Comparison of ENCODE assay signal across 14 cellular contexts in the genomic region with DNA sequence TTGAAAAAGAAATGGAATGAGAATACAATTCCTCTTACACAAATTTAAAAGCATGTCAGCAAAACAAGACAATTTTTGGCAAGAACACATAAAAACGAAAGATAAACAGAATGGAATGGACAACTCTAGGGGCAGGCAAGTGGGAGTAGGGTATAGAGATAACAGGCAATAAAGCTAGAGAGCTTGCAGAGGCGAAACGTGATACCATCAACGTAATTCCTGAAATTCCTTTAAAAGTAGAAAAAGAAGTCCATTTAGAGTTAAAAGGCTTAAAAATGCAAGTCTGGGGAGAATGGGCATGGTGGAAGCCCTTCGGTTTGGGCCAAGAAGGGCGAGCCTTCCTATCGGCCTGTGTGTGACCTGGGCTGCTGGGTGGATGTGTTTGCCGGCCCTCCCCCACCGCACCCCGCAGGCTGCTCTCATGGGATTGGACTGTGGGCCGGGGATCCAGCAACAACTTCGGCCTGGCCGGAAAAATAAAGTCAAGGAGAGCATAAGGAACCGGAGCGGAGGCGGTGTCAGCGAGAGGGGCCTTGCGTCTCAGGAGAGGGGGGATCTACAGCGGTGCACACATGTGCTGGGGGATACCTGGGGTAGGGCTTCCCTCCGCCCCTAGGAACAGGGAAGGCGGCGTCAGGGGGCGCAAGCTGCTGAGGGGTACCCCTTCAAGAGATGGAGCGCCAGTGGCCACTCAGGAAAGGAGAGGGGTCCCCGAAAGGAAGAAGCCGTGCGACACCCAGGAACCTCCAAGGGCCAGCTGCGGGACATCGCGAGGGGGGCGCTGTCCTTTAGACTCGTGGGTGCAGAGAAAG. TPM values are rescaled to one million over a fixed set of nuclear protein-coding genes. Genes with fewer than 3 reads are reported as not detected.
DNase-seq lines count a peak whose midpoint lies in the region; ATAC-seq, FAIRE-seq and TF ChIP-seq lines count a peak whose summit lies in the region.
"Had no signal": no experiment of that assay in that cellular context is flagged by ENCODE, and none has a peak within 500 bp of the region (broad histone marks: within the 10 kb centered on the region; RNA-seq: fewer than 3 reads in every experiment).

No MANE protein-coding gene starts in this region.

- no peak overlapping the region for H2BK5ac ChIP-seq in mesenchymal stem cell (ENCODE audit: low read depth, low read length, poor library complexity, severe bottlenecking)

- no peak overlapping the region for H2AK5ac ChIP-seq in mesenchymal stem cell (ENCODE audit: low read length, severe bottlenecking)

- no peaks in the 10 kb centered on the region for H3K9me2 ChIP-seq in GM23248 (ENCODE audit: insufficient read depth)

- no peak for DNase-seq in endothelial cell of umbilical vein (ENCODE audit: low read depth, low spot score)
- no peak for DNase-seq in mesenchymal stem cell
- DNase-seq in activated CD4-positive, alpha-beta T cell treated with anti-CD3 and anti-CD28 coated beads for 36 hours = no peak
- no peak for DNase-seq in GM23248
- DNase-seq: activated CD4-positive, alpha-beta T cell treated with anti-CD3 and anti-CD28 coated beads, Interleukin-2, amount 10 ng/mL, durations not matched to agents 24 days and 14 days; amniotic stem cell; C1 segment of cervical spinal cord; SJCRH30; stimulated activated naive CD4-positive, alpha-beta T cell treated with Interleukin-2 at 50 U/mL for 16 hours had no signal

- H4K8ac ChIP-seq in mesenchymal stem cell (ENCODE audit: low read length) = peak overlapping the region; percentile 57

- no peak for ATAC-seq in activated CD4-positive, alpha-beta T cell treated with anti-CD3 and anti-CD28 coated beads for 36 hours
- ATAC-seq in GM19351 (IDR thresholded peaks at IDR 0.05; ENCODE audit: unreplicated experiment) (no peak), HG03457 (IDR thresholded peaks at IDR 0.05; ENCODE audit: unreplicated experiment) (no peak)

- no peak overlapping the region for H3K4me2 ChIP-seq in endothelial cell of umbilical vein (ENCODE audit: insufficient read depth, low read length)
- peak overlapping the region; percentile 65 for H3K4me2 ChIP-seq in mesenchymal stem cell (ENCODE audit: low read length, poor library complexity, severe bottlenecking)
- H3K4me2 ChIP-seq in GM23248 (ENCODE audit: unreplicated experiment) = no peak overlapping the region

- TF ChIP-seq POLR2A in endothelial cell of umbilical vein (IDR thresholded peaks at IDR 0.05; ENCODE audit: low read depth, low read length) = no peak

- H3K9ac ChIP-seq in HUES64 (ENCODE audit: low read depth, low read length) (no peak overlapping the region), endothelial cell of umbilical vein (replicated peaks; ENCODE audit: extremely low read depth, insufficient read depth, low read length) (no peak overlapping the region), mesenchymal stem cell (ENCODE audit: low read length) (peak overlapping the region; percentile 49), GM23248 (no peak overlapping the region)

- no peak overlapping the region for H3K4me3 Mint-ChIP-seq in activated CD4-positive, alpha-beta T cell treated with anti-CD3 and anti-CD28 coated beads for 36 hours
- H3K4me3 Mint-ChIP-seq: activated CD4-positive, alpha-beta T cell treated with anti-CD3 and anti-CD28 coated beads, Interleukin-2, amount 10 ng/mL, durations not matched to agents 24 days and 14 days had no signal

- POLR2A ChIA-PET in endothelial cell of umbilical vein (lab: Charles Lee) = no interaction called here
- POLR2A ChIA-PET in activated CD4-positive, alpha-beta T cell treated with anti-CD3 and anti-CD28 coated beads for 36 hours (lab: Charles Lee) = no interaction called here

- H3F3A ChIP-seq in GM23248 (ENCODE audit: insufficient read depth) = 0 out of 2 replicates have a peak, but pooled peaks cover 7% of the 10 kb centered on the region

- peak overlapping the region in 1 of 2 experiments; percentile 43 for H3K4ac ChIP-seq in mesenchymal stem cell (ENCODE audit: low read depth in 1 of 2, low read length in 2 of 2)

- no peaks in the 10 kb centered on the region for H3K79me2 ChIP-seq in ACC112 (ENCODE audit: control insufficient read depth, insufficient read depth, low read length, unreplicated experiment)
- H3K79me2 ChIP-seq in endothelial cell of umbilical vein (ENCODE audit: control insufficient read depth, insufficient read depth, low read length) = no peaks in the 10 kb centered on the region
- no peaks in the 10 kb centered on the region for H3K79me2 ChIP-seq in GM23248 (ENCODE audit: insufficient read depth)

- CTCF ChIA-PET in endothelial cell of umbilical vein (lab: Charles Lee) = interaction anchor here (0.7 kb wide), 2 partner anchors 67 to 211 kb away, joined by 3 read pairs; no protein-coding TSS in a partner anchor
- CTCF ChIA-PET in activated CD4-positive, alpha-beta T cell treated with anti-CD3 and anti-CD28 coated beads for 36 hours (lab: Charles Lee) = interaction anchor here (1.5 kb wide), 1 partner anchor 180 kb away, joined by 3 read pairs; no protein-coding TSS in a partner anchor

- peak overlapping the region; percentile 60 for H2BK15ac ChIP-seq in mesenchymal stem cell (ENCODE audit: low read depth, poor library complexity, severe bottlenecking)

- H3K36me3 Mint-ChIP-seq in activated CD4-positive, alpha-beta T cell treated with anti-CD3 and anti-CD28 coated beads for 36 hours (ENCODE audit: low read depth) = no peaks in the 10 kb centered on the region

- H4K20me1 ChIP-seq in endothelial cell of umbilical vein (replicated peaks; ENCODE audit: control insufficient read depth, extremely low read depth, insufficient read depth, low read length) (no peaks in the 10 kb centered on the region), GM23248 (ENCODE audit: insufficient read depth) (no peaks in the 10 kb centered on the region)

- H3K18ac ChIP-seq in mesenchymal stem cell (ENCODE audit: low read depth in 1 of 2, low read length in 2 of 2) = peak overlapping the region; percentile 33 to 60

- no peaks in the 10 kb centered on the region for H3K9me3 Mint-ChIP-seq in activated CD4-positive, alpha-beta T cell treated with anti-CD3 and anti-CD28 coated beads for 36 hours (ENCODE audit: low read depth)
- H3K9me3 Mint-ChIP-seq: activated CD4-positive, alpha-beta T cell treated with anti-CD3 and anti-CD28 coated beads, Interleukin-2, amount 10 ng/mL, durations not matched to agents 24 days and 14 days had no signal

- H3K4me1 ChIP-seq in ACC112 (ENCODE audit: control insufficient read depth, insufficient read depth, low read length, unreplicated experiment) (peaks cover 26% of the 10 kb centered on the region), HUES64 (ENCODE audit: insufficient read depth, low read length) (peaks cover 9% of the 10 kb centered on the region), endothelial cell of umbilical vein (ENCODE audit: control insufficient read depth, extremely low read depth, insufficient read depth, low read length) (no peaks in the 10 kb centered on the region), mesenchymal stem cell (ENCODE audit: control insufficient read depth, insufficient read depth, low read depth, low read length) (peaks cover 28% of the 10 kb centered on the region), GM23248 (ENCODE audit: insufficient read depth) (peaks cover 1% of the 10 kb centered on the region)

- H4K91ac ChIP-seq in mesenchymal stem cell (ENCODE audit: low read length) = no peak overlapping the region

- H3K4me3 ChIP-seq in ACC112 (ENCODE audit: low read depth, low read length) (peak overlapping the region; percentile 2), HUES64 (ENCODE audit: low read length) (peak overlapping the region; percentile 37), endothelial cell of umbilical vein (replicated peaks in 1 of 3; ENCODE audit: insufficient read depth in 1 of 3, low read depth in 1 of 3, low read length in 3 of 3) (no peak overlapping the region), mesenchymal stem cell (ENCODE audit: insufficient read depth in 1 of 2, low read depth in 1 of 2, low read length in 2 of 2) (peak overlapping the region in 1 of 2 experiments; percentile 5), GM23248 (no peak overlapping the region)
- H3K4me3 ChIP-seq: SJCRH30 had no signal

- no peak overlapping the region for H3K23ac ChIP-seq in mesenchymal stem cell (ENCODE audit: low read length in 2 of 2)

- peaks cover 23% of the 10 kb centered on the region for H3K27me3 Mint-ChIP-seq in activated CD4-positive, alpha-beta T cell treated with anti-CD3 and anti-CD28 coated beads for 36 hours

- H3K9me3 ChIP-seq in HUES64 (ENCODE audit: insufficient read depth, low read depth, low read length) = no peaks in the 10 kb centered on the region
- no peaks in the 10 kb centered on the region for H3K9me3 ChIP-seq in endothelial cell of umbilical vein (replicated peaks; ENCODE audit: control insufficient read depth, insufficient read depth, low read length)
- no peaks in the 10 kb centered on the region for H3K9me3 ChIP-seq in mesenchymal stem cell (ENCODE audit: control insufficient read depth, low read length)
- no peaks in the 10 kb centered on the region for H3K9me3 ChIP-seq in GM23248 (ENCODE audit: low read depth)
- H3K9me3 ChIP-seq: SJCRH30 had no signal

- BruUV-seq in endothelial cell of umbilical vein (replicated peaks; lab: Mats Ljungman, UMichigan) = no TSS peak

- 0 out of 2 replicates have a peak overlapping the region, but pooled peaks have one; percentile 0 for H3K27ac ChIP-seq in ACC112 (ENCODE audit: low read depth, low read length)
- no peak overlapping the region for H3K27ac ChIP-seq in HUES64 (ENCODE audit: low read depth, low read length)
- no peak overlapping the region for H3K27ac ChIP-seq in endothelial cell of umbilical vein (ENCODE audit: insufficient read depth, low read depth, low read length)
- no peak overlapping the region for H3K27ac ChIP-seq in mesenchymal stem cell (ENCODE audit: low read length, poor library complexity, severe bottlenecking)
- H3K27ac ChIP-seq in GM23248 = no peak overlapping the region
- H3K27ac ChIP-seq: SJCRH30 had no signal

- H3K9me1 ChIP-seq in endothelial cell of umbilical vein (replicated peaks; ENCODE audit: control insufficient read depth, extremely low read depth, insufficient read depth, low read length) = no peaks in the 10 kb centered on the region

- WGBS in HUES64 = 19% methylated on average over 32 of the region's 32 CpGs
- 39% methylated on average over 31 of the region's 32 CpGs for WGBS in mesenchymal stem cell
- WGBS in GM23248 (ENCODE audit: low coverage in 1 of 2, low lambda C conversion rate in 2 of 2, missing lambda C conversion rate in 2 of 2), 2 experiments = 39 to 53% methylated on average over 25 to 32 of the region's 32 CpGs

- TF ChIP-seq CTCF in endothelial cell of umbilical vein (IDR thresholded peaks at IDR 0.05; ENCODE audit: extremely low read depth in 1 of 2, insufficient read depth in 1 of 2, low read depth in 1 of 2, low read length in 2 of 2) = no peak

- no peaks in the 10 kb centered on the region for H3K27me3 ChIP-seq in ACC112 (ENCODE audit: insufficient read depth, low read length)
- H3K27me3 ChIP-seq in HUES64 (ENCODE audit: insufficient read depth, low read length) = peaks cover 40% of the 10 kb centered on the region
- peaks cover 25 to 29% of the 10 kb centered on the region in 2 experiments for H3K27me3 ChIP-seq in endothelial cell of umbilical vein (ENCODE audit: control insufficient read depth in 2 of 2, insufficient read depth in 2 of 2, low read length in 2 of 2)
- peaks cover 0 to 15% of the 10 kb centered on the region in 2 experiments for H3K27me3 ChIP-seq in mesenchymal stem cell (ENCODE audit: control insufficient read depth in 1 of 2, insufficient read depth in 1 of 2, low read length in 2 of 2)
- peaks cover 18% of the 10 kb centered on the region for H3K27me3 ChIP-seq in GM23248 (replicated peaks; ENCODE audit: insufficient read depth)
- H3K27me3 ChIP-seq: SJCRH30 had no signal

- dilution Hi-C loops in endothelial cell of umbilical vein (cut with MboI; ENCODE audit: extremely low pct_ligation_motif_present, low sequenced_read_pairs) = no loop called here

- intact Hi-C loops in endothelial cell of umbilical vein (cut with micrococcal nuclease) = no loop called here
- intact Hi-C loops in activated CD4-positive, alpha-beta T cell treated with anti-CD3 and anti-CD28 coated beads for 36 hours (cut with DNase I, micrococcal nuclease) = no loop called here

- H2AFZ ChIP-seq in ACC112 (ENCODE audit: low read length, unreplicated experiment) (peak overlapping the region; percentile 61), endothelial cell of umbilical vein (ENCODE audit: low read depth, low read length) (no peak overlapping the region), mesenchymal stem cell (ENCODE audit: low read depth, low read length) (peak overlapping the region; percentile 18), GM23248 (no peak overlapping the region)

- H2BK12ac ChIP-seq in mesenchymal stem cell (ENCODE audit: low read length in 2 of 2) = peak overlapping the region in 1 of 2 experiments; percentile 88

- no peaks in the 10 kb centered on the region for H3K36me3 ChIP-seq in ACC112 (ENCODE audit: insufficient read depth, low read length)
- no peaks in the 10 kb centered on the region for H3K36me3 ChIP-seq in HUES64 (ENCODE audit: insufficient read depth, low read length)
- no peaks in the 10 kb centered on the region for H3K36me3 ChIP-seq in endothelial cell of umbilical vein (ENCODE audit: control insufficient read depth in 2 of 2, extremely low read depth in 1 of 2, insufficient read depth in 2 of 2, low read length in 2 of 2)
- H3K36me3 ChIP-seq in mesenchymal stem cell (ENCODE audit: control insufficient read depth in 1 of 2, insufficient read depth in 2 of 2, low read depth in 1 of 2, low read length in 2 of 2) = no peaks in the 10 kb centered on the region
- no peaks in the 10 kb centered on the region for H3K36me3 ChIP-seq in GM23248 (ENCODE audit: low read depth)
- H3K36me3 ChIP-seq: SJCRH30 had no signal

- no peak overlapping the region for H2BK120ac ChIP-seq in mesenchymal stem cell (ENCODE audit: low read depth, low read length)

- H3K4me1 Mint-ChIP-seq in activated CD4-positive, alpha-beta T cell treated with anti-CD3 and anti-CD28 coated beads for 36 hours = peaks cover 15% of the 10 kb centered on the region

- in situ Hi-C loops in GM23248 (cut with MboI) = no loop called here

- peak overlapping the region in 1 of 2 experiments; percentile 77 for H3K14ac ChIP-seq in mesenchymal stem cell (ENCODE audit: low read length in 2 of 2)

- H3K27ac Mint-ChIP-seq in activated CD4-positive, alpha-beta T cell treated with anti-CD3 and anti-CD28 coated beads for 36 hours = no peak overlapping the region
- H3K27ac Mint-ChIP-seq: activated CD4-positive, alpha-beta T cell treated with anti-CD3 and anti-CD28 coated beads, Interleukin-2, amount 10 ng/mL, durations not matched to agents 24 days and 14 days had no signal

- no peaks in the 10 kb centered on the region for H3K79me1 ChIP-seq in mesenchymal stem cell (replicated peaks; ENCODE audit: low read length, poor library complexity, severe bottlenecking)

- FAIRE-seq in endothelial cell of umbilical vein (lab: Jason Lieb, UNC) = no peak
- FAIRE-seq: frontal cortex had no signal

RNA-seq across cellular contexts. Expression of gene TMEM239, which starts 4.1 kb away (rescaled TPM):
- not detected for polyA plus RNA-seq in HUES64 (2013, experiment 1 of 2)
- not detected for polyA plus RNA-seq in HUES64 (2013, experiment 2 of 2)
- not detected in 2 replicates for total RNA-seq in endothelial cell of umbilical vein
- polyA plus RNA-seq in endothelial cell of umbilical vein = not detected in 2 replicates
- polyA plus RNA-seq in endothelial cell of umbilical vein (2011; cell fraction: cytosol; rRNA removed) = not detected in 2 replicates
- not detected in 2 replicates for polyA plus RNA-seq in endothelial cell of umbilical vein (2011; cell fraction: nucleus; rRNA removed)
- not detected in 2 replicates for polyA plus RNA-seq in endothelial cell of umbilical vein (2012)
- polyA minus RNA-seq in endothelial cell of umbilical vein = not detected in 2 replicates
- polyA minus RNA-seq in endothelial cell of umbilical vein (2011; cell fraction: cytosol; rRNA and poly(A)+ RNA removed) = not detected
- polyA minus RNA-seq in endothelial cell of umbilical vein (2011; cell fraction: nucleus; rRNA and poly(A)+ RNA removed) = not detected in 2 replicates
- polyA plus RNA-seq in mesenchymal stem cell (2013, experiment 1 of 2) = not detected
- not detected for polyA plus RNA-seq in mesenchymal stem cell (2013, experiment 2 of 2)
- not detected for total RNA-seq in activated CD4-positive, alpha-beta T cell treated with anti-CD3 and anti-CD28 coated beads for 36 hours
- total RNA-seq in GM23248 (2014; rRNA removed; shearing (Covaris generic)) = not detected in 2 replicates
- not detected in 2 replicates for polyA plus RNA-seq in GM23248 (2016; fragmentation: Nextera tagmentation; extraction: Ambion mirVana)
- total RNA-seq: activated CD4-positive, alpha-beta T cell treated with anti-CD3 and anti-CD28 coated beads, Interleukin-2, amount 10 ng/mL, durations not matched to agents 24 days and 14 days; frontal cortex; SJCRH30 had no signal

RNA-seq across cellular contexts. Expression of gene C20orf141, which starts 5.5 kb away (rescaled TPM):
- polyA plus RNA-seq in HUES64 (2013, experiment 1 of 2) = not detected
- not detected for polyA plus RNA-seq in HUES64 (2013, experiment 2 of 2)
- not detected in 2 replicates for total RNA-seq in endothelial cell of umbilical vein
- not detected in 2 replicates for polyA plus RNA-seq in endothelial cell of umbilical vein
- not detected in 2 replicates for polyA plus RNA-seq in endothelial cell of umbilical vein (2011; cell fraction: cytosol; rRNA removed)
- polyA plus RNA-seq in endothelial cell of umbilical vein (2011; cell fraction: nucleus; rRNA removed) = not detected in 2 replicates
- polyA plus RNA-seq in endothelial cell of umbilical vein (2012) = not detected in 2 replicates
- polyA minus RNA-seq in endothelial cell of umbilical vein = not detected in 2 replicates
- polyA minus RNA-seq in endothelial cell of umbilical vein (2011; cell fraction: cytosol; rRNA and poly(A)+ RNA removed) = not detected
- not detected in 2 replicates for polyA minus RNA-seq in endothelial cell of umbilical vein (2011; cell fraction: nucleus; rRNA and poly(A)+ RNA removed)
- 0.18 TPM for polyA plus RNA-seq in mesenchymal stem cell (2013, experiment 1 of 2)
- 0.11 TPM for polyA plus RNA-seq in mesenchymal stem cell (2013, experiment 2 of 2)
- total RNA-seq in activated CD4-positive, alpha-beta T cell treated with anti-CD3 and anti-CD28 coated beads for 36 hours = not detected
- not detected in 2 replicates for total RNA-seq in GM23248 (2014; rRNA removed; shearing (Covaris generic))
- polyA plus RNA-seq in GM23248 (2016; fragmentation: Nextera tagmentation; extraction: Ambion mirVana) = not detected in 2 replicates
- total RNA-seq: activated CD4-positive, alpha-beta T cell treated with anti-CD3 and anti-CD28 coated beads, Interleukin-2, amount 10 ng/mL, durations not matched to agents 24 days and 14 days; frontal cortex; SJCRH30 had no signal

RNA-seq across cellular contexts. Expression of gene CPXM1, which starts 19.9 kb away (rescaled TPM):
- polyA plus RNA-seq in HUES64 (2013, experiment 1 of 2) = 72.5 TPM
- 92.0 TPM for polyA plus RNA-seq in HUES64 (2013, experiment 2 of 2)
- 9.3 and 20.3 TPM in 2 replicates for total RNA-seq in endothelial cell of umbilical vein
- polyA plus RNA-seq in endothelial cell of umbilical vein (18.9 and 21.3 TPM in 2 replicates), GM23248 (2016; fragmentation: Nextera tagmentation; extraction: Ambion mirVana) (0.08 TPM in 1 of 2 replicates, not detected in the other)
- 9.4 and 13.5 TPM in 2 replicates for polyA plus RNA-seq in endothelial cell of umbilical vein (2011; cell fraction: cytosol; rRNA removed)
- polyA plus RNA-seq in endothelial cell of umbilical vein (2011; cell fraction: nucleus; rRNA removed) = 28.8 and 35.4 TPM in 2 replicates
- polyA plus RNA-seq in endothelial cell of umbilical vein (2012) = 9.6 and 26.4 TPM in 2 replicates
- polyA minus RNA-seq in endothelial cell of umbilical vein = 7.7 and 9.8 TPM in 2 replicates
- polyA minus RNA-seq in endothelial cell of umbilical vein (2011; cell fraction: cytosol; rRNA and poly(A)+ RNA removed) = not detected
- polyA minus RNA-seq in endothelial cell of umbilical vein (2011; cell fraction: nucleus; rRNA and poly(A)+ RNA removed) = 3.2 and 5.4 TPM in 2 replicates
- 7.2 TPM for polyA plus RNA-seq in mesenchymal stem cell (2013, experiment 1 of 2)
- 7.2 TPM for polyA plus RNA-seq in mesenchymal stem cell (2013, experiment 2 of 2)
- total RNA-seq in activated CD4-positive, alpha-beta T cell treated with anti-CD3 and anti-CD28 coated beads for 36 hours = 1 to 10 TPM; 2.7 to 2.9 TPM
- total RNA-seq in GM23248 (2014; rRNA removed; shearing (Covaris generic)) = not detected in 2 replicates

RNA-seq across cellular contexts. Expression of gene PCED1A, which starts 20.2 kb away (rescaled TPM):
- 20.7 TPM for polyA plus RNA-seq in HUES64 (2013, experiment 1 of 2)
- polyA plus RNA-seq in HUES64 (2013, experiment 2 of 2) = 26.3 TPM
- 18.7 and 20.1 TPM in 2 replicates for total RNA-seq in endothelial cell of umbilical vein
- polyA plus RNA-seq in endothelial cell of umbilical vein = 32.0 and 37.6 TPM in 2 replicates
- 8.2 and 14.7 TPM in 2 replicates for polyA plus RNA-seq in endothelial cell of umbilical vein (2011; cell fraction: cytosol; rRNA removed)
- polyA plus RNA-seq in endothelial cell of umbilical vein (2011; cell fraction: nucleus; rRNA removed) = 118 and 123 TPM in 2 replicates
- 15.9 and 25.5 TPM in 2 replicates for polyA plus RNA-seq in endothelial cell of umbilical vein (2012)
- 5.6 and 10.1 TPM in 2 replicates for polyA minus RNA-seq in endothelial cell of umbilical vein
- 7.9 TPM for polyA minus RNA-seq in endothelial cell of umbilical vein (2011; cell fraction: cytosol; rRNA and poly(A)+ RNA removed)
- polyA minus RNA-seq in endothelial cell of umbilical vein (2011; cell fraction: nucleus; rRNA and poly(A)+ RNA removed) = 12.5 and 14.5 TPM in 2 replicates
- polyA plus RNA-seq in mesenchymal stem cell (2013, experiment 1 of 2) = 44.6 TPM
- polyA plus RNA-seq in mesenchymal stem cell (2013, experiment 2 of 2) = 43.2 TPM
- total RNA-seq in activated CD4-positive, alpha-beta T cell treated with anti-CD3 and anti-CD28 coated beads for 36 hours = 10 to 100 TPM; 29.4 to 35.3 TPM
- 36.8 and 39.2 TPM in 2 replicates for total RNA-seq in GM23248 (2014; rRNA removed; shearing (Covaris generic))
- 17.3 and 20.7 TPM in 2 replicates for polyA plus RNA-seq in GM23248 (2016; fragmentation: Nextera tagmentation; extraction: Ambion mirVana)

RNA-seq across cellular contexts. Expression of gene VPS16, which starts 20.3 kb away (rescaled TPM):
- 19.5 TPM for polyA plus RNA-seq in HUES64 (2013, experiment 1 of 2)
- polyA plus RNA-seq in HUES64 (2013, experiment 2 of 2) = 20.0 TPM
- total RNA-seq in endothelial cell of umbilical vein = 35.8 and 42.3 TPM in 2 replicates
- polyA plus RNA-seq in endothelial cell of umbilical vein = 37.6 and 37.8 TPM in 2 replicates
- polyA plus RNA-seq in endothelial cell of umbilical vein (2011; cell fraction: cytosol; rRNA removed) = 28.7 and 30.0 TPM in 2 replicates
- polyA plus RNA-seq in endothelial cell of umbilical vein (2011; cell fraction: nucleus; rRNA removed) = 188 and 207 TPM in 2 replicates
- polyA plus RNA-seq in endothelial cell of umbilical vein (2012) = 32.0 and 42.4 TPM in 2 replicates
- polyA minus RNA-seq in endothelial cell of umbilical vein = 37.3 and 42.6 TPM in 2 replicates
- polyA minus RNA-seq in endothelial cell of umbilical vein (2011; cell fraction: cytosol; rRNA and poly(A)+ RNA removed) = 12.2 TPM
- 27.5 and 28.1 TPM in 2 replicates for polyA minus RNA-seq in endothelial cell of umbilical vein (2011; cell fraction: nucleus; rRNA and poly(A)+ RNA removed)
- polyA plus RNA-seq in mesenchymal stem cell (2013, experiment 1 of 2) = 25.8 TPM
- 22.7 TPM for polyA plus RNA-seq in mesenchymal stem cell (2013, experiment 2 of 2)
- 10 to 100 TPM; 32.3 to 47.6 TPM for total RNA-seq in activated CD4-positive, alpha-beta T cell treated with anti-CD3 and anti-CD28 coated beads for 36 hours
- 35.2 and 36.2 TPM in 2 replicates for total RNA-seq in GM23248 (2014; rRNA removed; shearing (Covaris generic))
- 23.0 and 24.2 TPM in 2 replicates for polyA plus RNA-seq in GM23248 (2016; fragmentation: Nextera tagmentation; extraction: Ambion mirVana)

Comparison
In these comparisons a context has a peak if more than half of its experiments do, and no peak if none do; other contexts are left out.
1. H2AFZ ChIP-seq: peak in ACC112 (single experiment) and mesenchymal stem cell (single experiment); none in endothelial cell of umbilical vein (single experiment) and GM23248 (single experiment).
2. H3K4me3 ChIP-seq: peak in ACC112 (single experiment) and HUES64 (single experiment); none in endothelial cell of umbilical vein (0 of 3) and GM23248 (single experiment).